10 cellular contexts compared by ENCODE assay signal in the genomic region with DNA sequence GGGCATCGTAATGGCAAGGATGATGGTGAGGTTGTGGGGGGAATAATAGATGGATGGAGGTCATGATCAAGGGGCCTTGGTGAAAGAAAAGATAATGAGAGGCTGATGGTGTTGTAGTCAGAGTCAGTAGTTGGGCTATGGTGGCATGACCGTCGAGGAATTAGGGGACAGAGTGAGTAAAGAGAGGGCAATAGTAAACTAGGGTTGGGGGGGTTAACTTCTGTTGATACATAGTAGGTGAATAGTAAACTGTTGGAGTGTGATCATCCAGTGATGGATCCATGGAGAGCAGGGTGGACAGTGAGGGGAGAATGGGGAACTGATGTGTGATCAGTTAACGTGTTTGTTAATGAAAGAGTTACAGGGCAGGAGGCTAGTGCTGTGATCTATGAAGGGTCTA. TPM values are rescaled to one million over a fixed set of nuclear protein-coding genes. Genes with fewer than 3 reads are reported as not detected.
A peak's percentile ranks its signal among the peaks of the same experiment; 100 is the strongest.
DNase-seq lines count a peak whose midpoint lies in the region; ATAC-seq, FAIRE-seq and TF ChIP-seq lines count a peak whose summit lies in the region.
"Had no signal": no experiment of that assay in that cellular context is flagged by ENCODE, and none has a peak within 500 bp of the region (broad histone marks: within the 10 kb centered on the region; RNA-seq: fewer than 3 reads in every experiment).

No MANE protein-coding gene starts in this region.

- FAIRE-seq in H1 (lab: Jason Lieb, UNC) (no peak), urothelium cell line (lab: Jason Lieb, UNC) (no peak)

- no peak overlapping the region for H3K4ac ChIP-seq in H1 (replicated peaks; ENCODE audit: insufficient read length, low read depth, low read length)

- no peak overlapping the region for H2BK5ac ChIP-seq in H1 (ENCODE audit: low read depth, low read length)

- no peak overlapping the region for H3K23ac ChIP-seq in H1 (ENCODE audit: insufficient read length)

- peak overlapping the region; percentile 69 for H3K4me3 ChIP-seq in CD4-positive, CD25-positive, alpha-beta regulatory T cell (ENCODE audit: low read depth, low read length)
- peak overlapping the region; percentile 92 for H3K4me3 ChIP-seq in NB4 (ENCODE audit: low read depth, low read length)
- H3K4me3 ChIP-seq in H1 (ENCODE audit: extremely low read depth in 1 of 4, insufficient read depth in 2 of 4, low read depth in 3 of 4, low read length in 4 of 4), result peak overlapping the region; percentile 74 to 93 (median 82)

- CTCF ChIA-PET in H1 (lab: Charles Lee; ENCODE audit: partially characterized antibody), result no interaction called here

- no peak overlapping the region for H4K91ac ChIP-seq in H1 (replicated peaks; ENCODE audit: insufficient read length, low read length)

- no peak overlapping the region for H4K5ac ChIP-seq in H1 (ENCODE audit: insufficient read length, low read depth, low read length)

- peaks cover 3% of the 10 kb centered on the region; the same call in 1 of the 2 replicates for H3K23me2 ChIP-seq in H1 (ENCODE audit: low read depth, low read length)

- peak overlapping the region in 3 of 4 experiments; percentile 14 to 60 (median 22); a peak in 2 of 7 replicates for H3K9ac ChIP-seq in H1 (replicated peaks in 1 of 4; ENCODE audit: extremely low read depth in 1 of 4, low read depth in 3 of 4, low read length in 3 of 4)

- peak overlapping the region; percentile 80 for H3K27ac ChIP-seq in CD4-positive, CD25-positive, alpha-beta regulatory T cell (ENCODE audit: insufficient read depth, low read length, poor library complexity, severe bottlenecking)
- no peak overlapping the region for H3K27ac ChIP-seq in H1 (ENCODE audit: low read depth, low read length)

- H2BK15ac ChIP-seq in H1 (ENCODE audit: low read length), result no peak overlapping the region

- no peak for DNase-seq in CD4-positive, CD25-positive, alpha-beta regulatory T cell
- DNase-seq in NB4 (ENCODE audit: low read depth) (no peak), H1 (ENCODE audit: low read depth in 1 of 2, low spot score in 2 of 2) (no peak), neural crest cell (ENCODE audit: low read depth, low spot score) (no peak), urothelium cell line (ENCODE audit: low spot score) (no peak)
- DNase-seq: NCI-H1105; stimulated activated CD4-positive, alpha-beta T cell treated with anti-CD3 and anti-CD28 coated beads, Interleukin-4, amount 100 ng/mL, for 24 hours had no signal

- H4K8ac ChIP-seq in H1 (ENCODE audit: extremely low read depth, insufficient read depth, low read length), result no peak overlapping the region

- H3K56ac ChIP-seq in H1 (replicated peaks; ENCODE audit: insufficient read length, low read depth, low read length), result no peak overlapping the region

- no peaks in the 10 kb centered on the region for H3K9me3 Mint-ChIP-seq in CD4-positive, CD25-positive, alpha-beta regulatory T cell
- H3K9me3 Mint-ChIP-seq in neural crest cell, result peaks cover 4% of the 10 kb centered on the region

- no peak overlapping the region for H2BK12ac ChIP-seq in H1 (ENCODE audit: low read depth, low read length)

- H3K79me2 ChIP-seq in H1 (ENCODE audit: control insufficient read depth in 1 of 2, insufficient read depth in 2 of 2, low read length in 2 of 2), result peaks cover 0 to 24% of the 10 kb centered on the region in 2 experiments; a peak in 2 of 4 replicates

- H3K79me1 ChIP-seq in H1 (ENCODE audit: low read depth, low read length), result no peaks in the 10 kb centered on the region

- TF ChIP-seq EP300 in H1 (IDR thresholded peaks at IDR 0.05; ENCODE audit: borderline replicate concordance in 1 of 2, low read depth in 2 of 2, low read length in 2 of 2), result no peak

- peaks cover 7% of the 10 kb centered on the region for H3K36me3 Mint-ChIP-seq in CD4-positive, CD25-positive, alpha-beta regulatory T cell
- H3K36me3 Mint-ChIP-seq in neural crest cell (ENCODE audit: low read depth), result peaks cover 16% of the 10 kb centered on the region

- WGBS in H1 (ENCODE audit: extremely low coverage in 1 of 2, insufficient coverage in 1 of 2, insufficient read length in 1 of 2, insufficient replicate concordance in 2 of 2, low coverage in 1 of 2, low lambda C conversion rate in 2 of 2, missing lambda C conversion rate in 1 of 2), 2 experiments, result 68 to 100% methylated on average over 1 to 4 of the region's 4 CpGs

- no peak overlapping the region for H2AFZ ChIP-seq in H1 (ENCODE audit: low read length)

- H3K4me1 ChIP-seq in CD4-positive, CD25-positive, alpha-beta regulatory T cell (ENCODE audit: control insufficient read depth, insufficient read depth, low read length, poor library complexity, severe bottlenecking), result peaks cover 16% of the 10 kb centered on the region
- H3K4me1 ChIP-seq in H1 (replicated peaks in 1 of 4; ENCODE audit: control insufficient read depth in 3 of 4, insufficient read depth in 4 of 4, low read length in 3 of 4), result peaks cover 3 to 15% (median 8%) of the 10 kb centered on the region in 4 experiments

- no peaks in the 10 kb centered on the region for H3K9me3 ChIP-seq in CD4-positive, CD25-positive, alpha-beta regulatory T cell (ENCODE audit: control insufficient read depth in 2 of 2, low read length in 2 of 2)
- H3K9me3 ChIP-seq in H1 (ENCODE audit: insufficient read depth in 2 of 2, low read depth in 1 of 2, low read length in 1 of 2), result no peaks in the 10 kb centered on the region

- POLR2A ChIA-PET in H1 (lab: Charles Lee; ENCODE audit: partially characterized antibody), result interaction anchor here (2.4 kb wide), 1 partner anchor 16 kb away, joined by 5 read pairs; no protein-coding TSS in a partner anchor

- H2AK5ac ChIP-seq in H1 (ENCODE audit: low read depth, low read length), result no peak overlapping the region

- TF ChIP-seq CTCF in NB4 (IDR thresholded peaks at IDR 0.05; ENCODE audit: low read depth, low read length) (no peak), H1 (IDR thresholded peaks at IDR 0.05; ENCODE audit: control extremely low read depth in 1 of 3, insufficient read depth in 1 of 3, low read depth in 1 of 3, low read length in 3 of 3) (no peak), neural crest cell (conservative IDR thresholded peaks at IDR 0.05) (no peak)

- no peak overlapping the region for H2BK120ac ChIP-seq in H1 (replicated peaks; ENCODE audit: low read depth, low read length)

- ATAC-seq in CD4-positive, CD25-positive, alpha-beta regulatory T cell (ENCODE audit: low read depth in 2 of 2), result no peak
- ATAC-seq in HG03354 (IDR thresholded peaks at IDR 0.05; ENCODE audit: poor library complexity, severe bottlenecking, unreplicated experiment) (no peak), HG03280 (IDR thresholded peaks at IDR 0.05; ENCODE audit: unreplicated experiment) (no peak), HG03520 (IDR thresholded peaks at IDR 0.05; ENCODE audit: unreplicated experiment) (no peak)

- H4K20me1 ChIP-seq in H1 (replicated peaks in 1 of 2; ENCODE audit: control insufficient read depth in 1 of 2, insufficient read depth in 2 of 2, low read length in 2 of 2), result peaks cover 0 to 7% of the 10 kb centered on the region in 2 experiments

- H3K27ac Mint-ChIP-seq in CD4-positive, CD25-positive, alpha-beta regulatory T cell, result peak overlapping the region; percentile 95 to 96 (median 95)
- no peak overlapping the region for H3K27ac Mint-ChIP-seq in neural crest cell (ENCODE audit: unreplicated experiment)

- peaks cover 0 to 31% (median 17%) of the 10 kb centered on the region in 4 donors for H3K4me1 Mint-ChIP-seq in CD4-positive, CD25-positive, alpha-beta regulatory T cell
- peaks cover 30% of the 10 kb centered on the region for H3K4me1 Mint-ChIP-seq in neural crest cell

- TF ChIP-seq RAD21 in H1 (IDR thresholded peaks at IDR 0.05 in 1 of 2, conservative IDR thresholded peaks at IDR 0.05 in 1 of 2; ENCODE audit: low read depth in 2 of 2, low read length in 2 of 2), result no peak

- no peak overlapping the region for H3K18ac ChIP-seq in H1 (ENCODE audit: extremely low read depth, low read length)

- H3K4me2 ChIP-seq in H1 (ENCODE audit: insufficient read depth in 1 of 2, low read depth in 2 of 2, low read length in 2 of 2), result peak overlapping the region; percentile 74 to 77

- no peak overlapping the region for H3K14ac ChIP-seq in H1 (ENCODE audit: insufficient read length)

- TF ChIP-seq POLR2A in NB4 (IDR thresholded peaks at IDR 0.05; ENCODE audit: extremely low read depth, insufficient read length) (no peak), H1 (IDR thresholded peaks at IDR 0.05; ENCODE audit: control extremely low read depth in 1 of 2, low read depth in 2 of 2, low read length in 2 of 2) (no peak)

- H3K27me3 Mint-ChIP-seq in CD4-positive, CD25-positive, alpha-beta regulatory T cell, result no peaks in the 10 kb centered on the region
- no peaks in the 10 kb centered on the region for H3K27me3 Mint-ChIP-seq in neural crest cell (ENCODE audit: low read depth)

- no peak overlapping the region for H2BK20ac ChIP-seq in H1 (ENCODE audit: low read length)

- no peaks in the 10 kb centered on the region for H3K27me3 ChIP-seq in CD4-positive, CD25-positive, alpha-beta regulatory T cell (ENCODE audit: control insufficient read depth, insufficient read depth, low read length)
- H3K27me3 ChIP-seq in H1 (replicated peaks in 1 of 4; ENCODE audit: control insufficient read depth in 3 of 4, extremely low read depth in 1 of 4, insufficient read depth in 3 of 4, low read length in 3 of 4), result no peaks in the 10 kb centered on the region

- H3K36me3 ChIP-seq in CD4-positive, CD25-positive, alpha-beta regulatory T cell (ENCODE audit: control insufficient read depth, insufficient read depth, low read length), result peaks cover 8% of the 10 kb centered on the region
- H3K36me3 ChIP-seq in H1 (ENCODE audit: control insufficient read depth in 2 of 4, insufficient read depth in 4 of 4, low read length in 3 of 4), result peaks cover 0 to 12% (median 0%) of the 10 kb centered on the region in 4 experiments; a peak in 2 of 8 replicates

- peak overlapping the region; percentile 83 to 91 (median 90) for H3K4me3 Mint-ChIP-seq in CD4-positive, CD25-positive, alpha-beta regulatory T cell
- H3K4me3 Mint-ChIP-seq in neural crest cell, result peak overlapping the region; percentile 98

RNA-seq across cellular contexts. Expression of a gene that starts 0.9 kb away (rescaled TPM):
- total RNA-seq in CD4-positive, CD25-positive, alpha-beta regulatory T cell, result 64.5 TPM
- 10 to 100 TPM; 57.9 to 73.1 (median 64.4) TPM for polyA plus RNA-seq in CD4-positive, CD25-positive, alpha-beta regulatory T cell
- 55.4 and 62.4 TPM in 2 replicates for total RNA-seq in H1 (2021; fragmentation: NEBNext Ultra II Directional; extraction: Animal tissue kit (Norgen Biotek cat#: 25700))
- 80.4 and 104 TPM in 2 replicates for polyA plus RNA-seq in H1 (2011; rRNA removed)
- 58.6 TPM for polyA plus RNA-seq in H1 (2011; cell fraction: cytosol; rRNA removed)
- 99.3 TPM for polyA plus RNA-seq in H1 (2011; cell fraction: nucleus; rRNA removed)
- polyA plus RNA-seq in H1 (2012, experiment 1 of 2), result 52.7 to 58.3 TPM (median 58.2 TPM) in 4 replicates
- 69.8 TPM for polyA plus RNA-seq in H1 (2012, experiment 2 of 2)
- polyA plus RNA-seq in H1 (2013, experiment 1 of 2), result 48.6 TPM
- 47.0 TPM for polyA plus RNA-seq in H1 (2013, experiment 2 of 2)
- polyA minus RNA-seq in H1 (2011; rRNA and poly(A)+ RNA removed), result 34.5 and 35.1 TPM in 2 replicates
- polyA minus RNA-seq in H1 (2011; cell fraction: cytosol; rRNA and poly(A)+ RNA removed), result 19.8 TPM
- polyA minus RNA-seq in H1 (2011; cell fraction: nucleus; rRNA and poly(A)+ RNA removed), result 22.7 TPM
- total RNA-seq in neural crest cell, result 42.2 and 45.8 TPM in 2 replicates

RNA-seq across cellular contexts. Expression of a gene that starts 6.9 kb away (rescaled TPM):
- 23.3 TPM for total RNA-seq in CD4-positive, CD25-positive, alpha-beta regulatory T cell
- 10 to 100 TPM; 12.9 to 23.7 (median 19.3) TPM for polyA plus RNA-seq in CD4-positive, CD25-positive, alpha-beta regulatory T cell
- 70.9 and 73.8 TPM in 2 replicates for total RNA-seq in H1 (2021; fragmentation: NEBNext Ultra II Directional; extraction: Animal tissue kit (Norgen Biotek cat#: 25700))
- polyA plus RNA-seq in H1 (2011; rRNA removed), result 106 and 135 TPM in 2 replicates
- 77.9 TPM for polyA plus RNA-seq in H1 (2011; cell fraction: cytosol; rRNA removed)
- 182 TPM for polyA plus RNA-seq in H1 (2011; cell fraction: nucleus; rRNA removed)
- 47.8 to 60.9 TPM (median 58.4 TPM) in 4 replicates for polyA plus RNA-seq in H1 (2012, experiment 1 of 2)
- 71.6 TPM for polyA plus RNA-seq in H1 (2012, experiment 2 of 2)
- 104 TPM for polyA plus RNA-seq in H1 (2013, experiment 1 of 2)
- polyA plus RNA-seq in H1 (2013, experiment 2 of 2), result 101 TPM
- polyA minus RNA-seq in H1 (2011; rRNA and poly(A)+ RNA removed), result 97.2 and 107 TPM in 2 replicates
- 52.2 TPM for polyA minus RNA-seq in H1 (2011; cell fraction: cytosol; rRNA and poly(A)+ RNA removed)
- polyA minus RNA-seq in H1 (2011; cell fraction: nucleus; rRNA and poly(A)+ RNA removed), result 23.9 TPM
- total RNA-seq in neural crest cell, result 6.5 and 8.8 TPM in 2 replicates

RNA-seq across cellular contexts. Expression of a gene that starts 31.9 kb away (rescaled TPM):
- 18.5 TPM for total RNA-seq in CD4-positive, CD25-positive, alpha-beta regulatory T cell
- 10 to 100 TPM in 1 of 4 donors, 1 to 10 TPM in 3; 8.1 to 11.9 (median 9.4) TPM for polyA plus RNA-seq in CD4-positive, CD25-positive, alpha-beta regulatory T cell
- 14.0 and 14.6 TPM in 2 replicates for total RNA-seq in H1 (2021; fragmentation: NEBNext Ultra II Directional; extraction: Animal tissue kit (Norgen Biotek cat#: 25700))
- 34.1 and 47.0 TPM in 2 replicates for polyA plus RNA-seq in H1 (2011; rRNA removed)
- polyA plus RNA-seq in H1 (2011; cell fraction: cytosol; rRNA removed), result 28.5 TPM
- 53.4 TPM for polyA plus RNA-seq in H1 (2011; cell fraction: nucleus; rRNA removed)
- polyA plus RNA-seq in H1 (2012, experiment 1 of 2), result 13.3 to 20.3 TPM (median 19.6 TPM) in 4 replicates
- 19.4 TPM for polyA plus RNA-seq in H1 (2012, experiment 2 of 2)
- 19.4 TPM for polyA plus RNA-seq in H1 (2013, experiment 1 of 2)
- 19.4 TPM for polyA plus RNA-seq in H1 (2013, experiment 2 of 2)
- 21.6 and 31.2 TPM in 2 replicates for polyA minus RNA-seq in H1 (2011; rRNA and poly(A)+ RNA removed)
- 18.1 TPM for polyA minus RNA-seq in H1 (2011; cell fraction: cytosol; rRNA and poly(A)+ RNA removed)
- 15.4 TPM for polyA minus RNA-seq in H1 (2011; cell fraction: nucleus; rRNA and poly(A)+ RNA removed)
- total RNA-seq in neural crest cell, result 13.0 and 14.2 TPM in 2 replicates

RNA-seq across cellular contexts. Expression of a gene that starts 44.7 kb away (rescaled TPM):
- 56.8 TPM for total RNA-seq in CD4-positive, CD25-positive, alpha-beta regulatory T cell
- polyA plus RNA-seq in CD4-positive, CD25-positive, alpha-beta regulatory T cell, result 100 to 1,000 TPM in 3 of 4 donors, 10 to 100 TPM in 1; 88.4 to 126 (median 109) TPM
- total RNA-seq in H1 (2021; fragmentation: NEBNext Ultra II Directional; extraction: Animal tissue kit (Norgen Biotek cat#: 25700)), result 143 and 145 TPM in 2 replicates
- 286 and 288 TPM in 2 replicates for polyA plus RNA-seq in H1 (2011; rRNA removed)
- 201 TPM for polyA plus RNA-seq in H1 (2011; cell fraction: cytosol; rRNA removed)
- 280 TPM for polyA plus RNA-seq in H1 (2011; cell fraction: nucleus; rRNA removed)
- polyA plus RNA-seq in H1 (2012, experiment 1 of 2), result 113 to 201 TPM (median 196 TPM) in 4 replicates
- 239 TPM for polyA plus RNA-seq in H1 (2012, experiment 2 of 2)
- polyA plus RNA-seq in H1 (2013, experiment 1 of 2), result 197 TPM
- polyA plus RNA-seq in H1 (2013, experiment 2 of 2), result 213 TPM
- 234 and 273 TPM in 2 replicates for polyA minus RNA-seq in H1 (2011; rRNA and poly(A)+ RNA removed)
- 97.8 TPM for polyA minus RNA-seq in H1 (2011; cell fraction: cytosol; rRNA and poly(A)+ RNA removed)
- 59.6 TPM for polyA minus RNA-seq in H1 (2011; cell fraction: nucleus; rRNA and poly(A)+ RNA removed)
- total RNA-seq in neural crest cell, result 155 and 168 TPM in 2 replicates
